In genomic region chr2:114175507-114175906, GRCh38 we compare ENCODE assay signal across 36 cellular contexts.
DNase-seq lines count a peak whose midpoint lies in the region; ATAC-seq, FAIRE-seq and TF ChIP-seq lines count a peak whose summit lies in the region.
"Had no signal": no experiment of that assay in that cellular context is flagged by ENCODE, and none has a peak within 500 bp of the region (broad histone marks: within the 10 kb centered on the region; RNA-seq: fewer than 3 reads in every experiment).

No MANE protein-coding gene starts in this region.

- H3K27ac ChIP-seq in HepG2 (ENCODE audit: extremely low read length, insufficient read depth, low read length) (no peak overlapping the region), right lobe of liver (no peak overlapping the region), A549 (no peak overlapping the region), IMR-90 (ENCODE audit: insufficient read depth, low read length) (no peak overlapping the region), K562 (ENCODE audit: extremely low read depth, low read depth, low read length) (no peak overlapping the region)
- H3K27ac ChIP-seq: 22Rv1; BLaER1; BLaER1 treated with 17β-estradiol and CSF1 and Interleukin-3, amounts not matched to agents 10 nM and 100 nM; C4-2B had no signal

- H3K4me3 Mint-ChIP-seq in chondrocyte (ENCODE audit: unreplicated experiment): no peak overlapping the region
- H3K4me3 Mint-ChIP-seq: B cell; CD14-positive monocyte; CD4-positive, alpha-beta memory T cell; CD4-positive, alpha-beta T cell; CD4-positive, CD25-positive, alpha-beta regulatory T cell; CD8-positive, alpha-beta memory T cell; CD8-positive, alpha-beta T cell had no signal

- intact Hi-C loops in HepG2 (cut with micrococcal nuclease; ENCODE audit: unreplicated experiment) (no loop called here), right lobe of liver (cut with DNase I) (no loop called here), IMR-90 (cut with micrococcal nuclease) (no loop called here), K562 (cut with micrococcal nuclease) (no loop called here)

- no peak overlapping the region for H2BK15ac ChIP-seq in IMR-90 (ENCODE audit: low read depth, low read length)

- no peak overlapping the region for H3K23ac ChIP-seq in IMR-90 (ENCODE audit: low read depth, low read length)

- CTCF ChIA-PET in HepG2 (lab: Yijun Ruan, JAX; ENCODE audit: low intra/inter-chr PET ratio, low total read pairs): no interaction called here
- CTCF ChIA-PET in A549 (lab: Yijun Ruan, JAX): interaction anchor here (0.6 to 0.7 kb wide), 2 partner anchors 37 to 1154 kb away, joined by 3 to 4 read pairs; no protein-coding TSS in a partner anchor
- CTCF ChIA-PET in IMR-90 (lab: Yijun Ruan, JAX): no interaction called here
- CTCF ChIA-PET in K562 (lab: Yijun Ruan, JAX; ENCODE audit: low intra/inter-chr PET ratio): no interaction called here

- no peak for TF ChIP-seq CTCF in HepG2 (CRISPR knock-in tag; IDR thresholded peaks at IDR 0.05)
- TF ChIP-seq CTCF in right lobe of liver (IDR thresholded peaks at IDR 0.05): no peak
- no peak for TF ChIP-seq CTCF in A549 (IDR thresholded peaks at IDR 0.05)
- no peak for TF ChIP-seq CTCF in IMR-90 (conservative IDR thresholded peaks at IDR 0.05; ENCODE audit: low read depth, low read length)
- TF ChIP-seq CTCF in K562 (IDR thresholded peaks at IDR 0.05 in 2 of 3, conservative IDR thresholded peaks at IDR 0.05 in 1 of 3; ENCODE audit: insufficient read depth in 2 of 3, low read depth in 1 of 3, low read length in 3 of 3): no peak
- no peak for TF ChIP-seq CTCF in chondrocyte (IDR thresholded peaks at IDR 0.05)

- TF ChIP-seq RAD21 in HepG2 (CRISPR knock-in tag; IDR thresholded peaks at IDR 0.05) (no peak), A549 (conservative IDR thresholded peaks at IDR 0.05 in 1 of 2, IDR thresholded peaks at IDR 0.05 in 1 of 2) (no peak), IMR-90 (IDR thresholded peaks at IDR 0.05; ENCODE audit: low read length) (no peak), K562 (CRISPR knock-in tag; conservative IDR thresholded peaks at IDR 0.05 in 1 of 2, IDR thresholded peaks at IDR 0.05 in 1 of 2) (no peak)

- H2BK20ac ChIP-seq in IMR-90 (ENCODE audit: low read depth, low read length): no peak overlapping the region

- no peak overlapping the region for H4K5ac ChIP-seq in IMR-90 (ENCODE audit: low read depth, low read length)

- no peaks in the 10 kb centered on the region for H4K20me1 ChIP-seq in HepG2 (ENCODE audit: insufficient read depth, low read length)
- no peaks in the 10 kb centered on the region for H4K20me1 ChIP-seq in IMR-90 (ENCODE audit: insufficient read depth, low read length)
- H4K20me1 ChIP-seq in K562 (replicated peaks; ENCODE audit: control insufficient read depth, insufficient read depth, low read length): no peaks in the 10 kb centered on the region
- H4K20me1 ChIP-seq: BLaER1; BLaER1 treated with 17β-estradiol and CSF1 and Interleukin-3, amounts not matched to agents 10 nM and 100 nM had no signal

- H3K4me1 Mint-ChIP-seq in chondrocyte (ENCODE audit: low read depth): no peaks in the 10 kb centered on the region
- H3K4me1 Mint-ChIP-seq: B cell; CD14-positive monocyte; CD4-positive, alpha-beta memory T cell; CD4-positive, CD25-positive, alpha-beta regulatory T cell; CD8-positive, alpha-beta memory T cell had no signal

- H3K36me3 ChIP-seq in HepG2 (replicated peaks in 1 of 2; ENCODE audit: control insufficient read depth in 1 of 2, insufficient read depth in 2 of 2, low read length in 2 of 2): no peaks in the 10 kb centered on the region
- H3K36me3 ChIP-seq in right lobe of liver: no peaks in the 10 kb centered on the region
- H3K36me3 ChIP-seq in IMR-90 (ENCODE audit: control insufficient read depth, insufficient read depth, low read length): no peaks in the 10 kb centered on the region
- no peaks in the 10 kb centered on the region for H3K36me3 ChIP-seq in K562 (ENCODE audit: control insufficient read depth, insufficient read depth, low read length)
- H3K36me3 ChIP-seq: BE2C; BLaER1; BLaER1 treated with 17β-estradiol and CSF1 and Interleukin-3, amounts not matched to agents 10 nM and 100 nM had no signal

- H3K4me1 ChIP-seq in HepG2 (ENCODE audit: insufficient read depth, low read length) (no peaks in the 10 kb centered on the region), right lobe of liver (no peaks in the 10 kb centered on the region), A549 (no peaks in the 10 kb centered on the region), IMR-90 (ENCODE audit: control insufficient read depth, insufficient read depth, low read length) (no peaks in the 10 kb centered on the region), K562 (replicated peaks in 1 of 2; ENCODE audit: control insufficient read depth in 2 of 2, insufficient read depth in 2 of 2, low read length in 2 of 2) (no peaks in the 10 kb centered on the region)
- H3K4me1 ChIP-seq: BE2C; BLaER1; BLaER1 treated with 17β-estradiol and CSF1 and Interleukin-3, amounts not matched to agents 10 nM and 100 nM; Caco-2 had no signal

- peaks cover 5% of the 10 kb centered on the region for H3K9me3 Mint-ChIP-seq in chondrocyte (ENCODE audit: low read depth)
- H3K9me3 Mint-ChIP-seq: CD4-positive, alpha-beta T cell; CD8-positive, alpha-beta memory T cell; CD8-positive, alpha-beta T cell had no signal

- H2AK9ac ChIP-seq in IMR-90 (replicated peaks; ENCODE audit: low read depth, low read length, poor library complexity): no peak overlapping the region

- no peak overlapping the region for H3K18ac ChIP-seq in IMR-90 (ENCODE audit: low read depth, low read length)

- H2AFZ ChIP-seq in HepG2 (ENCODE audit: low read length) (no peak overlapping the region), IMR-90 (replicated peaks; ENCODE audit: low read length, poor library complexity) (no peak overlapping the region), K562 (ENCODE audit: low read depth, low read length) (no peak overlapping the region)

- no peak overlapping the region for H4K8ac ChIP-seq in IMR-90 (ENCODE audit: low read depth in 2 of 2, low read length in 2 of 2)

- H3K14ac ChIP-seq in IMR-90 (replicated peaks; ENCODE audit: low read depth, low read length): no peak overlapping the region

- ATAC-seq in HepG2 (no peak), right lobe of liver (no peak), A549 (no peak), IMR-90 (ENCODE audit: low read depth) (no peak), K562 (no peak), GM21529 (IDR thresholded peaks at IDR 0.05; ENCODE audit: unreplicated experiment) (no peak)
- ATAC-seq: CD8-positive, alpha-beta T cell had no signal

- H2AK5ac ChIP-seq in IMR-90 (ENCODE audit: low read depth, low read length): no peak overlapping the region

- H3K56ac ChIP-seq in IMR-90 (ENCODE audit: extremely low read depth, insufficient read depth, low read length): no peak overlapping the region

- BruUV-seq in HepG2 (replicated peaks; lab: Mats Ljungman, UMichigan) (no TSS peak), IMR-90 (replicated peaks; lab: Mats Ljungman, UMichigan) (no TSS peak), K562 (replicated peaks; lab: Mats Ljungman, UMichigan) (no TSS peak)

- TF ChIP-seq EP300 in HepG2 (IDR thresholded peaks at IDR 0.05; ENCODE audit: low read depth in 2 of 2, low read length in 2 of 2) (no peak), HepG2 (CRISPR knock-in tag; IDR thresholded peaks at IDR 0.05; ENCODE audit: borderline replicate concordance) (no peak), A549 (IDR thresholded peaks at IDR 0.05) (no peak), K562 (IDR thresholded peaks at IDR 0.05; ENCODE audit: low read length) (no peak)

- POLR2A ChIA-PET in HepG2 (lab: Yijun Ruan, JAX): interaction anchor here (0.6 kb wide), 1 partner anchor 278 kb away, joined by 3 read pairs; no protein-coding TSS in a partner anchor
- POLR2A ChIA-PET in A549 (lab: Yijun Ruan, JAX): no interaction called here
- POLR2A ChIA-PET in IMR-90 (lab: Charles Lee; ENCODE audit: unreplicated experiment): no interaction called here
- POLR2A ChIA-PET in K562 (lab: Yijun Ruan, JAX): no interaction called here

- TF ChIP-seq POLR2A in HepG2 (IDR thresholded peaks at IDR 0.05; ENCODE audit: insufficient read depth in 1 of 2, low read depth in 2 of 2, low read length in 2 of 2): no peak
- no peak for TF ChIP-seq POLR2A in right lobe of liver (IDR thresholded peaks at IDR 0.05)
- no peak for TF ChIP-seq POLR2A in A549 (IDR thresholded peaks at IDR 0.05; ENCODE audit: low read length)
- TF ChIP-seq POLR2A in IMR-90 (IDR thresholded peaks at IDR 0.05; ENCODE audit: low read depth, low read length): no peak
- TF ChIP-seq POLR2A in K562 (conservative IDR thresholded peaks at IDR 0.05): no peak
- TF ChIP-seq POLR2A in GM12892 (IDR thresholded peaks at IDR 0.05; ENCODE audit: low read depth, low read length): no peak

- H3K27me3 Mint-ChIP-seq in chondrocyte (ENCODE audit: low read depth): peaks cover 2% of the 10 kb centered on the region

- H3K79me2 ChIP-seq in HepG2 (ENCODE audit: insufficient read depth, low read length) (no peaks in the 10 kb centered on the region), K562 (ENCODE audit: control insufficient read depth, insufficient read depth, low read length) (no peaks in the 10 kb centered on the region)

- no peaks in the 10 kb centered on the region for H3K27me3 ChIP-seq in HepG2 (ENCODE audit: control insufficient read depth in 1 of 2, insufficient read depth in 2 of 2, low read length in 2 of 2)
- H3K27me3 ChIP-seq in right lobe of liver: no peaks in the 10 kb centered on the region
- H3K27me3 ChIP-seq in IMR-90 (ENCODE audit: control insufficient read depth, insufficient read depth, low read length): no peaks in the 10 kb centered on the region
- no peaks in the 10 kb centered on the region for H3K27me3 ChIP-seq in K562 (ENCODE audit: control insufficient read depth in 2 of 2, insufficient read depth in 2 of 2, low read length in 2 of 2)
- H3K27me3 ChIP-seq: BE2C; BLaER1; BLaER1 treated with 17β-estradiol and CSF1 and Interleukin-3, amounts not matched to agents 10 nM and 100 nM had no signal

- no peaks in the 10 kb centered on the region for H3K36me3 Mint-ChIP-seq in chondrocyte (ENCODE audit: low read depth)
- H3K36me3 Mint-ChIP-seq: CD14-positive monocyte; CD4-positive, alpha-beta memory T cell; CD4-positive, CD25-positive, alpha-beta regulatory T cell; CD8-positive, alpha-beta memory T cell; CD8-positive, alpha-beta T cell had no signal

- no peak overlapping the region for H3K27ac Mint-ChIP-seq in chondrocyte (ENCODE audit: unreplicated experiment)
- H3K27ac Mint-ChIP-seq: B cell; CD4-positive, alpha-beta memory T cell; CD4-positive, alpha-beta T cell; CD8-positive, alpha-beta memory T cell; CD8-positive, alpha-beta T cell had no signal

- no peak overlapping the region for H2BK5ac ChIP-seq in IMR-90 (ENCODE audit: low read depth, low read length, poor library complexity, severe bottlenecking)

- H4K91ac ChIP-seq in IMR-90 (ENCODE audit: insufficient read depth, low read depth, low read length): no peak overlapping the region

- H3K9me3 ChIP-seq in HepG2 (ENCODE audit: low read length) (no peaks in the 10 kb centered on the region), right lobe of liver (no peaks in the 10 kb centered on the region), A549 (no peaks in the 10 kb centered on the region), IMR-90 (ENCODE audit: control insufficient read depth, insufficient read depth, low read length) (no peaks in the 10 kb centered on the region), K562 (replicated peaks; ENCODE audit: control insufficient read depth, insufficient read depth, low read depth, low read length) (no peaks in the 10 kb centered on the region)
- H3K9me3 ChIP-seq: BE2C, BLaER1, Caco-2 had no signal

- H3K9ac ChIP-seq in HepG2 (ENCODE audit: insufficient read depth, low read depth, low read length): no peak overlapping the region
- H3K9ac ChIP-seq in IMR-90 (ENCODE audit: low read depth, low read length): no peak overlapping the region
- H3K9ac ChIP-seq in K562 (ENCODE audit: insufficient read depth in 1 of 2, low read depth in 2 of 2, low read length in 2 of 2): no peak overlapping the region
- H3K9ac ChIP-seq: BLaER1; BLaER1 treated with 17β-estradiol and CSF1 and Interleukin-3, amounts not matched to agents 10 nM and 100 nM had no signal

- H3K9me1 ChIP-seq in IMR-90 (ENCODE audit: insufficient read depth, low read length) (no peaks in the 10 kb centered on the region), K562 (ENCODE audit: control insufficient read depth, insufficient read depth, low read length) (no peaks in the 10 kb centered on the region)

- H3K4me2 ChIP-seq in HepG2 (ENCODE audit: low read depth, low read length) (no peak overlapping the region), A549 (no peak overlapping the region), IMR-90 (ENCODE audit: low read depth, low read length) (no peak overlapping the region), K562 (ENCODE audit: insufficient read depth, low read length) (no peak overlapping the region)
- H3K4me2 ChIP-seq: BLaER1; BLaER1 treated with 17β-estradiol and CSF1 and Interleukin-3, amounts not matched to agents 10 nM and 100 nM had no signal

- no peaks in the 10 kb centered on the region for H3K79me1 ChIP-seq in IMR-90 (ENCODE audit: low read depth in 1 of 2, low read length in 2 of 2)

- in situ Hi-C loops in HepG2 (cut with HindIII; ENCODE audit: extremely low pct_ligation_motif_present, low pct_unique_long_range_greater_than_20kb): no loop called here
- in situ Hi-C loops in IMR-90 (cut with MboI; ENCODE audit: low sequenced_read_pairs): no loop called here
- in situ Hi-C loops in K562 (cut with MboI): no loop called here

- WGBS in HepG2 (ENCODE audit: low lambda C conversion rate): 0% methylated on average over 1 of the region's 1 CpG
- 75% methylated on average over 1 of the region's 1 CpG for WGBS in right lobe of liver (ENCODE audit: insufficient coverage, low coverage, low lambda C conversion rate, missing lambda C conversion rate)
- 0% methylated on average over 1 of the region's 1 CpG for WGBS in A549 (ENCODE audit: missing lambda C conversion rate)
- no CpG with 5 or more reads among the region's 1 CpG for WGBS in IMR-90 (ENCODE audit: extremely low coverage in 2 of 2, insufficient read length in 1 of 2), 2 experiments
- WGBS in K562 (ENCODE audit: insufficient coverage, low coverage, missing lambda C conversion rate): 0% methylated on average over 1 of the region's 1 CpG

- DNase-seq in HepG2 (ENCODE audit: low spot score) (no peak), right lobe of liver (no peak), A549 (ENCODE audit: low read depth in 1 of 2, low spot score in 1 of 2) (no peak), IMR-90 (no peak), K562 (ENCODE audit: extremely low read depth in 1 of 4, low spot score in 3 of 4) (no peak), chondrocyte (ENCODE audit: low spot score) (no peak), GM12892 (ENCODE audit: insufficient read length) (no peak)
- DNase-seq: 8988T; ACHN; AML-193; BE2C; C1 segment of cervical spinal cord; Caco-2; Calu3; CD4-positive, alpha-beta memory T cell; CD4-positive, alpha-beta T cell; CD4-positive, CD25-positive, alpha-beta regulatory T cell; CD8-positive, alpha-beta memory T cell; CD8-positive, alpha-beta T cell; COR-L47; DMS 273 treated with DMSO at 0.1 percent for 48 hours; DMS153; DMS53; DMS79; DMS79 treated with DMSO at 0.1 percent for 48 hours; DND-41; EL had no signal

- dilution Hi-C loops in IMR-90 (cut with HindIII; ENCODE audit: low sequenced_read_pairs, unreplicated experiment): no loop called here

- H3K4me3 ChIP-seq in HepG2 (replicated peaks in 1 of 3; ENCODE audit: insufficient read depth in 1 of 3, low read depth in 2 of 3, low read length in 3 of 3) (no peak overlapping the region), right lobe of liver (no peak overlapping the region), A549 (no peak overlapping the region), IMR-90 (ENCODE audit: insufficient read depth, low read depth, low read length) (no peak overlapping the region), K562 (no peak overlapping the region)
- H3K4me3 ChIP-seq: BLaER1; BLaER1 treated with 17β-estradiol and CSF1 and Interleukin-3, amounts not matched to agents 10 nM and 100 nM had no signal

- no peak overlapping the region for H3K4ac ChIP-seq in IMR-90 (ENCODE audit: low read depth, low read length)

- no peak overlapping the region for H2BK120ac ChIP-seq in IMR-90 (ENCODE audit: low read depth, low read length)

- FAIRE-seq in HepG2 (lab: Jason Lieb, UNC): no peak
- FAIRE-seq in A549 (lab: Jason Lieb, UNC): no peak
- no peak for FAIRE-seq in K562 (lab: Jason Lieb, UNC)
- FAIRE-seq in GM12892 (lab: Jason Lieb, UNC): no peak
- FAIRE-seq: A204.1, D721Med had no signal

Comparison
In these comparisons a context has a peak if more than half of its experiments do, and no peak if none do; other contexts are left out.
1. Of the 241 proteins assayed by ChIP-seq in both HepG2 and K562: peak only in HepG2: MAFK; only in K562: none; in both: MAFF; in neither: 239.